Comparison of ENCODE assay signal across 13 cellular contexts in the genomic region with DNA sequence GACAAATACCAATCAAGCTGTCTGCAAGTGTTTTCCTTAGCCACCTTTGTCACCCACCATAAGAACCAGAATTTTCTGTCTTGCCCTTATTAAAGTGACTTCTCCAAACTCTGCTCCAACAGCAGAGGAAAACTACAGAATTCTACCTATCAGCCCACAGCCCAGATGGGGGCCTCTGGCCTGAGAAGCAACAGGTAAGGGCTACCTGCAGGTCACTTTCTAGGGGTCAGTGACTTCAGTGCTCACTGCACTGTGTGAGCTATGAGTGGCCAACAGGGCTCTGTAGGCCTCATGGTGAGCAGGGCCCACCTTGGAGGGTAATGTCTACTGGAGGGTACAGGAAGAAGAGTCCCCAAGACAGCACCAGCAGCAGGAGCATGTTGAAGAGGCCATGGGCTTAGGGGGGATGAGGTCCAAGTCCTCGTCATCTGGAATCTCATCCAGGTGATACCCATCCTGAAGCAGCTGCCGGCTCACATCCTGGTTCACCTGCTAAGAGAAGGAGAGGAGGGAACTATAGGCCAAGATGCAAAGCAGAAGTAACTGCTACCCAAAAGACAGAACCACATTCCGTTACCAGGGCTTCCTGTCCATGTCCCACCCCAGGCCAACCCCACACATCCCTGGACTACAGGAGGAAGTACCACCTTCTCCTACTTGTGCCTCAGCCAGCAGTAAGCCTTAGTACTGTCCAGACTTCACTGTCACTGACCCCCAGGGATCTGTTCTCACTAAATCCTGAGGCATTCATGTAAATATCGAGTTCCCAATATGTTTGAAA. TPM values are rescaled to one million over a fixed set of nuclear protein-coding genes. Genes with fewer than 3 reads are reported as not detected.
DNase-seq lines count a peak whose midpoint lies in the region; ATAC-seq, FAIRE-seq and TF ChIP-seq lines count a peak whose summit lies in the region.
"Had no signal": no experiment of that assay in that cellular context is flagged by ENCODE, and none has a peak within 500 bp of the region (broad histone marks: within the 10 kb centered on the region; RNA-seq: fewer than 3 reads in every experiment).

No MANE protein-coding gene starts in this region.

- H3K27me3 ChIP-seq in OCI-LY1 (ENCODE audit: insufficient read depth, low read length), result no peaks in the 10 kb centered on the region
- no peaks in the 10 kb centered on the region for H3K27me3 ChIP-seq in GM23248 (replicated peaks; ENCODE audit: insufficient read depth)

- 85% methylated on average over 4 of the region's 4 CpGs for WGBS in urinary bladder
- WGBS in GM23248 (ENCODE audit: low coverage in 1 of 2, low lambda C conversion rate in 2 of 2, missing lambda C conversion rate in 2 of 2), 2 experiments, result 81 to 95% methylated on average over 4 of the region's 4 CpGs

- TF ChIP-seq CTCF in OCI-LY1 (IDR thresholded peaks at IDR 0.05; ENCODE audit: low read length) (no peak), endothelial cell (IDR thresholded peaks at IDR 0.05; ENCODE audit: unreplicated experiment) (no peak)

- no peaks in the 10 kb centered on the region; the same call in 1 of the 2 replicates for H3F3A ChIP-seq in OCI-LY1 (ENCODE audit: insufficient read depth, low read length)
- H3F3A ChIP-seq in GM23248 (ENCODE audit: insufficient read depth), result peaks cover 38% of the 10 kb centered on the region

- in situ Hi-C loops in GM23248 (cut with MboI), result no loop called here

- no peak for ATAC-seq in activated naive CD8-positive, alpha-beta T cell treated with anti-CD3 and anti-CD28 coated beads, Interleukin-2, amount 50 U/mL, for 24 hours

- DNase-seq in activated naive CD8-positive, alpha-beta T cell treated with anti-CD3 and anti-CD28 coated beads for 36 hours, result no peak
- no peak for DNase-seq in activated naive CD8-positive, alpha-beta T cell treated with anti-CD3 and anti-CD28 coated beads, Interleukin-2, amount 50 U/mL, for 24 hours
- DNase-seq in endothelial cell (ENCODE audit: low spot score) (no peak), H54 (ENCODE audit: insufficient read length, low spot score) (no peak), NCI-H2196 (lab: John Stamatoyannopoulos, UW; ENCODE audit: unreplicated experiment) (no peak), GM23248 (no peak)

- H3K27ac Mint-ChIP-seq in activated naive CD8-positive, alpha-beta T cell treated with anti-CD3 and anti-CD28 coated beads for 36 hours, result peak overlapping the region; percentile 16
- H3K27ac Mint-ChIP-seq in activated naive CD8-positive, alpha-beta T cell treated with anti-CD3 and anti-CD28 coated beads, Interleukin-2, amount 50 U/mL, for 24 hours, result no peak overlapping the region
- H3K27ac Mint-ChIP-seq in endothelial cell (ENCODE audit: unreplicated experiment), result no peak overlapping the region
- H3K27ac Mint-ChIP-seq: activated CD4-positive, alpha-beta T cell treated with anti-CD3 and anti-CD28 coated beads, Interleukin-2, amount 10 ng/mL, durations not matched to agents 24 days and 14 days; stimulated activated memory B cell treated with anti-CD40 and anti-IgM and Interleukin-4, amounts not matched to agents 10 μg/mL and 1 μg/mL and 100 μg/mL, for 72 hours had no signal

- H3K27ac ChIP-seq in OCI-LY1 (ENCODE audit: low read depth, low read length, poor library complexity, severe bottlenecking) (peak overlapping the region; percentile 73), urinary bladder (ENCODE audit: low read depth) (peak overlapping the region; percentile 51), GM23248 (no peak overlapping the region)

- no peaks in the 10 kb centered on the region for H3K9me2 ChIP-seq in OCI-LY1 (ENCODE audit: low read depth, low read length)
- no peaks in the 10 kb centered on the region for H3K9me2 ChIP-seq in GM23248 (ENCODE audit: insufficient read depth)

- no peaks in the 10 kb centered on the region for H3K9me3 ChIP-seq in OCI-LY1 (ENCODE audit: low read length)
- no peaks in the 10 kb centered on the region for H3K9me3 ChIP-seq in GM23248 (ENCODE audit: low read depth)

- H3K4me2 ChIP-seq in OCI-LY1 (ENCODE audit: low read length) (no peak overlapping the region), GM23248 (ENCODE audit: unreplicated experiment) (no peak overlapping the region)
- H3K4me2 ChIP-seq: smooth muscle cell had no signal

- H3K79me2 ChIP-seq in OCI-LY1 (ENCODE audit: insufficient read depth, low read length), result peaks cover 7% of the 10 kb centered on the region; the same call in 1 of the 2 replicates
- H3K79me2 ChIP-seq in GM23248 (ENCODE audit: insufficient read depth), result peaks cover 48% of the 10 kb centered on the region

- H3K4me3 ChIP-seq in OCI-LY1 (ENCODE audit: low read depth, low read length, poor library complexity, severe bottlenecking) (no peak overlapping the region), urinary bladder (ENCODE audit: low read depth, low read length) (no peak overlapping the region), GM23248 (no peak overlapping the region)
- H3K4me3 ChIP-seq: smooth muscle cell had no signal

- H3K36me3 Mint-ChIP-seq in activated naive CD8-positive, alpha-beta T cell treated with anti-CD3 and anti-CD28 coated beads for 36 hours, result peaks cover 32% of the 10 kb centered on the region
- peaks cover 34% of the 10 kb centered on the region for H3K36me3 Mint-ChIP-seq in activated naive CD8-positive, alpha-beta T cell treated with anti-CD3 and anti-CD28 coated beads, Interleukin-2, amount 50 U/mL, for 24 hours (ENCODE audit: low read depth)
- peaks cover 41% of the 10 kb centered on the region for H3K36me3 Mint-ChIP-seq in endothelial cell (ENCODE audit: low read depth, unreplicated experiment)

- no peaks in the 10 kb centered on the region for H4K20me1 ChIP-seq in OCI-LY1 (ENCODE audit: insufficient read depth, low read length)
- 0 out of 2 replicates have a peak, but pooled peaks cover 6% of the 10 kb centered on the region for H4K20me1 ChIP-seq in GM23248 (ENCODE audit: insufficient read depth)

- no peak overlapping the region for H3K4me3 Mint-ChIP-seq in activated naive CD8-positive, alpha-beta T cell treated with anti-CD3 and anti-CD28 coated beads for 36 hours
- H3K4me3 Mint-ChIP-seq in activated naive CD8-positive, alpha-beta T cell treated with anti-CD3 and anti-CD28 coated beads, Interleukin-2, amount 50 U/mL, for 24 hours, result no peak overlapping the region
- H3K4me3 Mint-ChIP-seq in endothelial cell (ENCODE audit: unreplicated experiment), result peak overlapping the region; percentile 15
- H3K4me3 Mint-ChIP-seq: activated CD4-positive, alpha-beta T cell treated with anti-CD3 and anti-CD28 coated beads, Interleukin-2, amount 10 ng/mL, durations not matched to agents 24 days and 14 days; stimulated activated memory B cell treated with anti-CD40 and anti-IgM and Interleukin-4, amounts not matched to agents 10 μg/mL and 1 μg/mL and 100 μg/mL, for 72 hours had no signal

- no peak for FAIRE-seq in H54 (lab: Jason Lieb, UNC)
- FAIRE-seq: GM12892, urothelium cell line had no signal

- no peak overlapping the region for H2AFZ ChIP-seq in OCI-LY1 (ENCODE audit: low read length)
- no peak overlapping the region for H2AFZ ChIP-seq in GM23248

- H3K4me1 Mint-ChIP-seq in activated naive CD8-positive, alpha-beta T cell treated with anti-CD3 and anti-CD28 coated beads for 36 hours, result peaks cover 29% of the 10 kb centered on the region
- H3K4me1 Mint-ChIP-seq in activated naive CD8-positive, alpha-beta T cell treated with anti-CD3 and anti-CD28 coated beads, Interleukin-2, amount 50 U/mL, for 24 hours, result peaks cover 37% of the 10 kb centered on the region
- peaks cover 25% of the 10 kb centered on the region for H3K4me1 Mint-ChIP-seq in endothelial cell (ENCODE audit: unreplicated experiment)

- H3K9ac ChIP-seq in OCI-LY1 (ENCODE audit: low read length), result no peak overlapping the region
- H3K9ac ChIP-seq in GM23248, result no peak overlapping the region

- H3K4me1 ChIP-seq in OCI-LY1 (ENCODE audit: insufficient read depth, low read length, severe bottlenecking), result peaks cover 36% of the 10 kb centered on the region
- H3K4me1 ChIP-seq in urinary bladder (ENCODE audit: insufficient read depth), result no peaks in the 10 kb centered on the region
- H3K4me1 ChIP-seq in GM23248 (ENCODE audit: insufficient read depth), result peaks cover 12% of the 10 kb centered on the region

- no peak for TF ChIP-seq POLR2A in H54 (IDR thresholded peaks at IDR 0.05; ENCODE audit: low read depth, low read length)

- H3K9me3 Mint-ChIP-seq in activated naive CD8-positive, alpha-beta T cell treated with anti-CD3 and anti-CD28 coated beads for 36 hours, result no peaks in the 10 kb centered on the region
- no peaks in the 10 kb centered on the region for H3K9me3 Mint-ChIP-seq in activated naive CD8-positive, alpha-beta T cell treated with anti-CD3 and anti-CD28 coated beads, Interleukin-2, amount 50 U/mL, for 24 hours
- H3K9me3 Mint-ChIP-seq in endothelial cell (ENCODE audit: unreplicated experiment), result no peaks in the 10 kb centered on the region
- H3K9me3 Mint-ChIP-seq: activated CD4-positive, alpha-beta T cell treated with anti-CD3 and anti-CD28 coated beads, Interleukin-2, amount 10 ng/mL, durations not matched to agents 24 days and 14 days; stimulated activated memory B cell treated with anti-CD40 and anti-IgM and Interleukin-4, amounts not matched to agents 10 μg/mL and 1 μg/mL and 100 μg/mL, for 72 hours had no signal

- H3K36me3 ChIP-seq in OCI-LY1 (ENCODE audit: insufficient read depth, low read length) (peaks cover 68% of the 10 kb centered on the region), urinary bladder (ENCODE audit: insufficient read depth) (no peaks in the 10 kb centered on the region), GM23248 (ENCODE audit: low read depth) (peaks cover 28% of the 10 kb centered on the region)

- H3K27me3 Mint-ChIP-seq in activated naive CD8-positive, alpha-beta T cell treated with anti-CD3 and anti-CD28 coated beads for 36 hours, result no peaks in the 10 kb centered on the region
- H3K27me3 Mint-ChIP-seq in activated naive CD8-positive, alpha-beta T cell treated with anti-CD3 and anti-CD28 coated beads, Interleukin-2, amount 50 U/mL, for 24 hours, result no peaks in the 10 kb centered on the region
- H3K27me3 Mint-ChIP-seq in endothelial cell (ENCODE audit: unreplicated experiment), result peaks cover 5% of the 10 kb centered on the region
- H3K27me3 Mint-ChIP-seq: activated CD4-positive, alpha-beta T cell treated with anti-CD3 and anti-CD28 coated beads, Interleukin-2, amount 10 ng/mL, durations not matched to agents 24 days and 14 days; stimulated activated memory B cell treated with anti-CD40 and anti-IgM and Interleukin-4, amounts not matched to agents 10 μg/mL and 1 μg/mL and 100 μg/mL, for 72 hours had no signal

RNA-seq across cellular contexts. Expression of gene FAM219B, which starts 4.2 kb away (rescaled TPM):
- total RNA-seq in activated naive CD8-positive, alpha-beta T cell treated with anti-CD3 and anti-CD28 coated beads for 36 hours, result 10 to 100 TPM; 31.5 to 37.6 TPM
- total RNA-seq in endothelial cell (ENCODE audit: unreplicated experiment), result 70.0 TPM
- 52.0 TPM for total RNA-seq in urinary bladder
- 62.3 TPM for polyA plus RNA-seq in urinary bladder
- 64.1 and 78.6 TPM in 2 replicates for total RNA-seq in GM23248 (2014; rRNA removed; shearing (Covaris generic))
- 38.1 and 39.6 TPM in 2 replicates for polyA plus RNA-seq in GM23248 (2016; fragmentation: Nextera tagmentation; extraction: Ambion mirVana)

RNA-seq across cellular contexts. Expression of gene MPI, which starts 12.6 kb away (rescaled TPM):
- 10 to 100 TPM; 71.4 to 73.2 TPM for total RNA-seq in activated naive CD8-positive, alpha-beta T cell treated with anti-CD3 and anti-CD28 coated beads for 36 hours
- total RNA-seq in endothelial cell (ENCODE audit: unreplicated experiment), result 22.2 TPM
- total RNA-seq in urinary bladder, result 33.6 TPM
- 37.4 TPM for polyA plus RNA-seq in urinary bladder
- 79.0 and 85.2 TPM in 2 replicates for total RNA-seq in GM23248 (2014; rRNA removed; shearing (Covaris generic))
- polyA plus RNA-seq in GM23248 (2016; fragmentation: Nextera tagmentation; extraction: Ambion mirVana), result 34.8 and 41.2 TPM in 2 replicates

RNA-seq across cellular contexts. Expression of gene SCAMP2, which starts 29.3 kb away (rescaled TPM):
- total RNA-seq in activated naive CD8-positive, alpha-beta T cell treated with anti-CD3 and anti-CD28 coated beads for 36 hours, result 10 to 100 TPM; 57.5 to 59.6 TPM
- total RNA-seq in endothelial cell (ENCODE audit: unreplicated experiment) (56.1 TPM), urinary bladder (22.4 TPM)
- polyA plus RNA-seq in urinary bladder (46.3 TPM), GM23248 (2016; fragmentation: Nextera tagmentation; extraction: Ambion mirVana) (83.0 and 86.2 TPM in 2 replicates)
- 28.7 and 49.2 TPM in 2 replicates for total RNA-seq in GM23248 (2014; rRNA removed; shearing (Covaris generic))

RNA-seq across cellular contexts. Expression of gene COX5A, which starts 35.4 kb away (rescaled TPM):
- total RNA-seq in activated naive CD8-positive, alpha-beta T cell treated with anti-CD3 and anti-CD28 coated beads for 36 hours, result 100 to 1,000 TPM; 352 to 363 TPM
- 182 TPM for total RNA-seq in endothelial cell (ENCODE audit: unreplicated experiment)
- 43.6 TPM for total RNA-seq in urinary bladder
- 259 TPM for polyA plus RNA-seq in urinary bladder
- total RNA-seq in GM23248 (2014; rRNA removed; shearing (Covaris generic)), result 48.2 and 65.3 TPM in 2 replicates
- 315 and 321 TPM in 2 replicates for polyA plus RNA-seq in GM23248 (2016; fragmentation: Nextera tagmentation; extraction: Ambion mirVana)

RNA-seq across cellular contexts. Expression of gene RPP25, which starts 54.1 kb away (rescaled TPM):
- 1 to 10 TPM; 9.4 to 10.0 TPM for total RNA-seq in activated naive CD8-positive, alpha-beta T cell treated with anti-CD3 and anti-CD28 coated beads for 36 hours
- total RNA-seq in endothelial cell (ENCODE audit: unreplicated experiment) (24.0 TPM), urinary bladder (5.2 TPM)
- polyA plus RNA-seq in urinary bladder (13.5 TPM), GM23248 (2016; fragmentation: Nextera tagmentation; extraction: Ambion mirVana) (3.4 and 3.6 TPM in 2 replicates)
- total RNA-seq in GM23248 (2014; rRNA removed; shearing (Covaris generic)), result 4.0 and 4.5 TPM in 2 replicates
